Comparison of ENCODE assay signal across 1 cellular context in the genomic region with DNA sequence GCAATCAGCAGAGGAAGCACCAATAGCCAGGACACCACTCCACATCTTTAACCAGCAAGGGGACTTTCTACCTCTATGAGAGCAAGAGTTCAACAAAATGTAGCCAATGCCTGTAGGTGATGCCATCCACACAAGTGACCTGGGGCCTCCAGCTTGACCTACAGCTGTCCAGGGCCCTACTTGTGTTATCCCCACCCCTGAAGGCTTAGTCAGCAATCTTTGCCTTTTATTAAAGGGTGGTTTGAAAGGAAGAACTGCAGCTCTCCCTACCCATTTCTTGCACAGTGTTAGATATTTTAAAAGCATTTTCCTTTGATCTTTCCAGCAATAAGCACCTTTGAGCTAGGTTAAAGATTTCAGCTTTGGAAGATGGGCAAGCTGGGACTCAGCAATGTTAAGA.
A peak's percentile ranks its signal among the peaks of the same experiment; 100 is the strongest.
TF ChIP-seq lines count a peak whose summit lies in the region.

No MANE protein-coding gene starts in this region.

TF ChIP-seq in HepG2, 621 proteins besides CTCF, POLR2A, EP300 and RAD21:
- TF ChIP-seq, protein P1, sequence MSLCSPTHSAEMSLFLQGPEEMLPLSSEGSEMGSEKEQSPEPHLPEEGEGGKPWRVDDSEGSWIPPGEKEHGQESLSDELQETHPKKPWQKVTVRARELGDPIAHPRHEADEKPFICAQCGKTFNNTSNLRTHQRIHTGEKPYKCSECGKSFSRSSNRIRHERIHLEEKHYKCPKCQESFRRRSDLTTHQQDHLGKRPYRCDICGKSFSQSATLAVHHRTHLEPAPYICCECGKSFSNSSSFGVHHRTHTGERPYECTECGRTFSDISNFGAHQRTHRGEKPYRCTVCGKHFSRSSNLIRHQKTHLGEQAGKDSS (CRISPR knock-in tag; IDR thresholded peaks at IDR 0.05; ENCODE audit: borderline replicate concordance, low read depth), result no peak
- TF ChIP-seq, protein P2, sequence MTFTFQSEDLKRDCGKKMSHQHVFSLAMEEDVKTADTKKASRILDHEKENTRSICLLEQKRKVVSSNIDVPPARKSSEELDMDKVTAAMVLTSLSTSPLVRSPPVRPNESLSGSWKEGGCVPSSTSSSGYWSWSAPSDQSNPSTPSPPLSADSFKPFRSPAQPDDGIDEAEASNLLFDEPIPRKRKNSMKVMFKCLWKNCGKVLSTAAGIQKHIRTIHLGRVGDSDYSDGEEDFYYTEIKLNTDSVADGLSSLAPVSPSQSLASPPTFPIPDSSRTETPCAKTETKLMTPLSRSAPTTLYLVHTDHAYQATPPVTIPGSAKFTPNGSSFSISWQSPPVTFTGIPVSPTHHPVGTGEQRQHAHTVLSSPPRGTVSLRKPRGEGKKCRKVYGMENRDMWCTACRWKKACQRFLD (CRISPR knock-in tag; IDR thresholded peaks at IDR 0.05; ENCODE audit: borderline replicate concordance), result no peak
- no peak for TF ChIP-seq MIER2 (CRISPR knock-in tag; IDR thresholded peaks at IDR 0.05)
- TF ChIP-seq ZNF331 (CRISPR knock-in tag; IDR thresholded peaks at IDR 0.05), result no peak
- TF ChIP-seq MAFF (IDR thresholded peaks at IDR 0.05; ENCODE audit: low read depth, low read length), result peak; percentile 49; the same call in 1 of the 2 replicates
- TF ChIP-seq, protein P3, sequence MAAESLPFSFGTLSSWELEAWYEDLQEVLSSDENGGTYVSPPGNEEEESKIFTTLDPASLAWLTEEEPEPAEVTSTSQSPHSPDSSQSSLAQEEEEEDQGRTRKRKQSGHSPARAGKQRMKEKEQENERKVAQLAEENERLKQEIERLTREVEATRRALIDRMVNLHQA (CRISPR knock-in tag; IDR thresholded peaks at IDR 0.05), result no peak
- no peak for TF ChIP-seq NFE2L1 (CRISPR knock-in tag; IDR thresholded peaks at IDR 0.05; ENCODE audit: borderline replicate concordance)
- peak; percentile 51 to 69; a peak in 3 of 4 replicates for TF ChIP-seq MAFK (conservative IDR thresholded peaks at IDR 0.05 in 1 of 2, IDR thresholded peaks at IDR 0.05 in 1 of 2; ENCODE audit: low read length in 2 of 2)
- TF ChIP-seq RFX1 (IDR thresholded peaks at IDR 0.05), result no peak
- TF ChIP-seq ZNF552 (CRISPR knock-in tag; IDR thresholded peaks at IDR 0.05; ENCODE audit: borderline replicate concordance), result no peak
- TF ChIP-seq ZNF720 (CRISPR knock-in tag; IDR thresholded peaks at IDR 0.05), result no peak
- no peak for TF ChIP-seq NBN (conservative IDR thresholded peaks at IDR 0.05)
- TF ChIP-seq ZNF501 (CRISPR knock-in tag; IDR thresholded peaks at IDR 0.05), result no peak
- TF ChIP-seq ZBTB3 (CRISPR knock-in tag; IDR thresholded peaks at IDR 0.05; ENCODE audit: borderline replicate concordance, low read depth), result no peak
- TF ChIP-seq, protein P4, sequence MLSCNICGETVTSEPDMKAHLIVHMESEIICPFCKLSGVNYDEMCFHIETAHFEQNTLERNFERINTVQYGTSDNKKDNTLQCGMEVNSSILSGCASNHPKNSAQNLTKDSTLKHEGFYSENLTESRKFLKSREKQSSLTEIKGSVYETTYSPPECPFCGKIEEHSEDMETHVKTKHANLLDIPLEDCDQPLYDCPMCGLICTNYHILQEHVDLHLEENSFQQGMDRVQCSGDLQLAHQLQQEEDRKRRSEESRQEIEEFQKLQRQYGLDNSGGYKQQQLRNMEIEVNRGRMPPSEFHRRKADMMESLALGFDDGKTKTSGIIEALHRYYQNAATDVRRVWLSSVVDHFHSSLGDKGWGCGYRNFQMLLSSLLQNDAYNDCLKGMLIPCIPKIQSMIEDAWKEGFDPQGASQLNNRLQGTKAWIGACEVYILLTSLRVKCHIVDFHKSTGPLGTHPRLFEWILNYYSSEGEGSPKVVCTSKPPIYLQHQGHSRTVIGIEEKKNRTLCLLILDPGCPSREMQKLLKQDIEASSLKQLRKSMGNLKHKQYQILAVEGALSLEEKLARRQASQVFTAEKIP (CRISPR knock-in tag; IDR thresholded peaks at IDR 0.05; ENCODE audit: borderline replicate concordance), result no peak
TF ChIP-seq in HepG2: peak in this region for 2.
